In the genomic region with DNA sequence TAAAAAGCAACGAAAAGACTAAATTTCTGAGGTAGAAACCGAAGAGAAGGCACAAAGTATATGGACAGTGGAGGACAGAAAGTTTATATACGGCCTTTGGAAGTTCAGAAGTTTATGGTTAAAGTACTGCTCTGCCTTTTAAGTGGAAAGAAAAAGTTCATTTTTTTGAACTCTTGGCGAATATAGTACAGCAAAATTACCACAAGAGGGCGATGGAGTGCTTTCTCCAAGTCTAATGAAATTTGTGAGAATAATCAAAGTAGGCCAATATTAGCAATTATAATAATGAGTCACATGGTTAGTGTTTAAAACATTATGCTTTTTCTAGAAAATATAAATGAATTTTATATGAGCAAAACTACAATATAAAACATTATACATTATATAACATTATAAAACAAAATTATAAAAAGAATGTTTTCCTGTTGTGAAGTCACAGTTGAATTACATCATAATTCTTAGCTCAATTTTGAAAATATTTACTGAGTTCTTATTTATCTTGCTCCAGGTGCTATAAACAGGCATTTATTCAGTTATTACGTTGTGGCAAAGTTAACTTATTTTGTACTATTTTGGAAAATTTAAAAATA, we compare ENCODE assay signal across 8 cellular contexts.
DNase-seq lines count a peak whose midpoint lies in the region; ATAC-seq and TF ChIP-seq lines count a peak whose summit lies in the region.

No MANE protein-coding gene starts in this region.

- H3K27me3 ChIP-seq in CD8-positive, alpha-beta T cell (ENCODE audit: insufficient read depth, low read length), result no peaks in the 10 kb centered on the region
- no peaks in the 10 kb centered on the region for H3K27me3 ChIP-seq in SJCRH30

- H3K4me3 Mint-ChIP-seq in CD8-positive, alpha-beta T cell, result no peak overlapping the region

- H3K27ac ChIP-seq in CD8-positive, alpha-beta T cell (ENCODE audit: low read depth, low read length), result no peak overlapping the region
- no peak overlapping the region for H3K27ac ChIP-seq in SJCRH30

- intact Hi-C loops in CD8-positive, alpha-beta T cell (cut with DNase I, micrococcal nuclease), result loop anchor here (2.0 to 10.0 kb wide), 3 partner anchors 473 to 501 kb away; no protein-coding TSS in a partner anchor

- no peak for ATAC-seq in CD8-positive, alpha-beta T cell
- ATAC-seq in GM18498 (IDR thresholded peaks at IDR 0.05; ENCODE audit: unreplicated experiment) (peak; percentile 63), HG03175 (IDR thresholded peaks at IDR 0.05; ENCODE audit: unreplicated experiment) (peak; percentile 77)

- H3K27me3 Mint-ChIP-seq in CD8-positive, alpha-beta T cell (ENCODE audit: low read depth), result no peaks in the 10 kb centered on the region

- TF ChIP-seq CTCF in CD8-positive, alpha-beta T cell (IDR thresholded peaks at IDR 0.05), result peak; percentile 84

- H3K9me3 Mint-ChIP-seq in CD8-positive, alpha-beta T cell, result no peaks in the 10 kb centered on the region

- H3K4me1 Mint-ChIP-seq in CD8-positive, alpha-beta T cell (ENCODE audit: low read depth), result no peaks in the 10 kb centered on the region

- DNase-seq in CD8-positive, alpha-beta T cell, result peak in 1 of 7 experiments; percentile 7
- DNase-seq in SJCRH30 (peak; percentile 37 to 74), fibroblast of gingiva (ENCODE audit: low read depth) (peak; percentile 26), putamen (ENCODE audit: low spot score) (peak; percentile 24), NCI-H1048 (lab: John Stamatoyannopoulos, UW) (no peak), NCI-H1694 treated with DMSO at 0.1 percent for 48 hours (lab: John Stamatoyannopoulos, UW) (no peak)

- no peaks in the 10 kb centered on the region for H3K9me3 ChIP-seq in CD8-positive, alpha-beta T cell (ENCODE audit: low read length)
- H3K9me3 ChIP-seq in SJCRH30 (replicated peaks), result no peaks in the 10 kb centered on the region

- CTCF ChIA-PET in CD8-positive, alpha-beta T cell (lab: Charles Lee), result interaction anchor here (1.0 to 2.0 kb wide), 6 partner anchors 8 to 214 kb away, joined by 3 to 11 read pairs (median 4); no protein-coding TSS in a partner anchor

- no peaks in the 10 kb centered on the region for H3K4me1 ChIP-seq in CD8-positive, alpha-beta T cell (ENCODE audit: insufficient read depth, low read length)
- H3K4me1 ChIP-seq in SJCRH30, result no peaks in the 10 kb centered on the region

- no peak overlapping the region for H3K4me3 ChIP-seq in CD8-positive, alpha-beta T cell (ENCODE audit: low read depth, low read length)
- H3K4me3 ChIP-seq in SJCRH30, result no peak overlapping the region

- POLR2A ChIA-PET in CD8-positive, alpha-beta T cell (lab: Charles Lee), result no interaction called here

- no peaks in the 10 kb centered on the region for H3K36me3 ChIP-seq in CD8-positive, alpha-beta T cell (ENCODE audit: insufficient read depth, low read length)
- no peaks in the 10 kb centered on the region for H3K36me3 ChIP-seq in SJCRH30

- H3K27ac Mint-ChIP-seq in CD8-positive, alpha-beta T cell, result no peak overlapping the region

- peaks cover 34% of the 10 kb centered on the region for H3K36me3 Mint-ChIP-seq in CD8-positive, alpha-beta T cell

Comparison
In these comparisons a context has a peak if more than half of its experiments do, and no peak if none do; other contexts are left out.
1. DNase-seq: peak in SJCRH30 (2 of 2), fibroblast of gingiva (single experiment) and putamen (single experiment); none in NCI-H1048 (single experiment) and NCI-H1694 treated with DMSO at 0.1 percent for 48 hours (single experiment).